22 cellular contexts compared by ENCODE assay signal in the genomic region with DNA sequence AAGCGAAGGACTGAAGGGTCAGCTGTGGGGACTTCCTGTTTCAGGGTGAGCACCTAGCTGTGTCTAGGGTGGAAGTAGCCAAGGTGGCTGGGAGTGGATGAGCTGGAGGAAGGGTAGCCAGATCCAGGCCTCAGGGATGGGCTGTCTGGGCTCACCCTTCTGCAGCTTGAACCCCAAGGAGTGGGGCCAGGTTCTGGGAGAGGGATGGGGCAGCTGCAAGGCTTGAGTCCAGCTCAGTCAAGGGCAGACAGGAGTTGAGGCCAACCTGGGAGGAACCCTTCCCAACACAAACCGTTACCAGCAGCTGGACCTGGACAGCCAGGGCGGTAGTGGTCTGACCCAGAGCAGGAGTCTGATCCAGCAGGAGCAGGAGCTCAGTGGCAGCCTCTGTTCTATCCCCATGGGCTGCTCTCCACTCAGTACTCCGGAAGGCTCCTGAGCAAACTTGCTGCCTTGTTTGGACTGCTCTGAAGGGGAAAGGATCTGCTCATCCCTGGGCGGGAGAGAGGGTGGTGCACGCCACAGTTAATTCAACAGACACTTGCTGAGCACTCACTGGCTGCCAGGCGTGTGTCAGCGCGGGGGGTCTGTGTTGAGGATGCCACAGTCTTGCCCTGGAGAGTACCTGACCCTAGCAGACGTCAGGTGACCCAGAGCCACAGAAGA. TPM values are rescaled to one million over a fixed set of nuclear protein-coding genes. Genes with fewer than 3 reads are reported as not detected.
DNase-seq lines count a peak whose midpoint lies in the region; ATAC-seq, FAIRE-seq and TF ChIP-seq lines count a peak whose summit lies in the region.
"Had no signal": no experiment of that assay in that cellular context is flagged by ENCODE, and none has a peak within 500 bp of the region (broad histone marks: within the 10 kb centered on the region; RNA-seq: fewer than 3 reads in every experiment).

No MANE protein-coding gene starts in this region.

- no peak for FAIRE-seq in H1 (lab: Jason Lieb, UNC)
- FAIRE-seq: A549, GM12891, GM18507, RCC 7860 had no signal

- peaks cover 35% of the 10 kb centered on the region for H3K27me3 Mint-ChIP-seq in osteocyte (ENCODE audit: unreplicated experiment)

- H3K4me3 Mint-ChIP-seq in osteocyte (ENCODE audit: unreplicated experiment): no peak overlapping the region
- H3K4me3 Mint-ChIP-seq: GM23338, HFFc6, IgD-negative memory B cell had no signal

- DNase-seq in right atrium auricular region (ENCODE audit: low spot score) (peak; percentile 55), right cardiac atrium (no peak), H1 (ENCODE audit: low read depth in 1 of 2, low spot score in 2 of 2) (peak in 1 of 2 experiments; percentile 41), osteocyte (ENCODE audit: extremely low spot score, unreplicated experiment) (peak; percentile 75), vagina (ENCODE audit: extremely low spot score in 2 of 2) (peak; percentile 80 to 88), NCI-H1105 treated with DMSO at 0.1 percent for 48 hours (lab: John Stamatoyannopoulos, UW) (no peak), hepatocyte (ENCODE audit: low spot score) (no peak)
- DNase-seq: C1 segment of cervical spinal cord, DMS 273 treated with DMSO at 0.1 percent for 48 hours, GF-D8, HFFc6, NCI-H1105, NCI-H1930, NCI-H69, SHP77 treated with DMSO at 0.1 percent for 48 hours had no signal

- 66% methylated on average over 10 of the region's 10 CpGs for WGBS in right cardiac atrium
- 81% methylated on average over 10 of the region's 10 CpGs; no CpG with 5 or more reads in 1 of the 2 experiments for WGBS in H1 (ENCODE audit: extremely low coverage in 1 of 2, insufficient coverage in 1 of 2, insufficient read length in 1 of 2, insufficient replicate concordance in 2 of 2, low coverage in 1 of 2, low lambda C conversion rate in 2 of 2, missing lambda C conversion rate in 1 of 2), 2 experiments
- 74% methylated on average over 10 of the region's 10 CpGs for WGBS in hepatocyte (ENCODE audit: low lambda C conversion rate, missing lambda C conversion rate)

- H3K4me3 ChIP-seq in right atrium auricular region (no peak overlapping the region), right cardiac atrium (ENCODE audit: low read length) (no peak overlapping the region), H1 (ENCODE audit: extremely low read depth in 1 of 4, insufficient read depth in 2 of 4, low read depth in 3 of 4, low read length in 4 of 4) (no peak overlapping the region), vagina (no peak overlapping the region), hepatocyte (no peak overlapping the region)
- H3K4me3 ChIP-seq: A549, GM23338 had no signal

- H3K23me2 ChIP-seq in H1 (ENCODE audit: low read depth, low read length): peaks cover 5% of the 10 kb centered on the region; the same call in 1 of the 2 replicates

- no peak overlapping the region for H3K27ac Mint-ChIP-seq in osteocyte (ENCODE audit: unreplicated experiment)
- H3K27ac Mint-ChIP-seq: GM23338, HFFc6, IgD-negative memory B cell had no signal

- H3K9me2 ChIP-seq in hepatocyte (replicated peaks; ENCODE audit: insufficient read depth): no peaks in the 10 kb centered on the region

- intact Hi-C loops in right cardiac atrium (cut with DNase I) (loop anchor here in 3 of 4 donors (10.0 kb wide), 3 partner anchors 92 to 282 kb away; a partner anchor contains a TSS), vagina (cut with DNase I) (no loop called here)

- H4K20me1 ChIP-seq in H1 (replicated peaks in 1 of 2; ENCODE audit: control insufficient read depth in 1 of 2, insufficient read depth in 2 of 2, low read length in 2 of 2): peaks cover 0 to 5% of the 10 kb centered on the region in 2 experiments
- H4K20me1 ChIP-seq in hepatocyte (ENCODE audit: insufficient read depth, poor library complexity, severe bottlenecking): no peaks in the 10 kb centered on the region

- no peak overlapping the region for H3K18ac ChIP-seq in H1 (ENCODE audit: extremely low read depth, low read length)

- peaks cover 11% of the 10 kb centered on the region for H3K4me1 Mint-ChIP-seq in osteocyte (ENCODE audit: unreplicated experiment)

- H3K9ac ChIP-seq in H1 (replicated peaks in 1 of 4; ENCODE audit: extremely low read depth in 1 of 4, low read depth in 3 of 4, low read length in 3 of 4): no peak overlapping the region

- POLR2A ChIA-PET in H1 (lab: Charles Lee; ENCODE audit: partially characterized antibody): interaction anchor here (0.8 to 1.2 kb wide), 4 partner anchors 9 to 137 kb away, joined by 3 read pairs; no protein-coding TSS in a partner anchor

- H3K23ac ChIP-seq in H1 (ENCODE audit: insufficient read length): no peak overlapping the region

- no peaks in the 10 kb centered on the region for H3K79me1 ChIP-seq in H1 (ENCODE audit: low read depth, low read length)

- no peak overlapping the region for H3K4ac ChIP-seq in H1 (replicated peaks; ENCODE audit: insufficient read length, low read depth, low read length)

- TF ChIP-seq POLR2A in H1 (IDR thresholded peaks at IDR 0.05; ENCODE audit: control extremely low read depth in 1 of 2, low read depth in 2 of 2, low read length in 2 of 2): no peak
- no peak for TF ChIP-seq POLR2A in vagina (IDR thresholded peaks at IDR 0.05)

- no peak for TF ChIP-seq EP300 in H1 (IDR thresholded peaks at IDR 0.05; ENCODE audit: borderline replicate concordance in 1 of 2, low read depth in 2 of 2, low read length in 2 of 2)

- H3K36me3 ChIP-seq in right atrium auricular region (no peaks in the 10 kb centered on the region), H1 (ENCODE audit: control insufficient read depth in 2 of 4, insufficient read depth in 4 of 4, low read length in 3 of 4) (no peaks in the 10 kb centered on the region), vagina (no peaks in the 10 kb centered on the region), hepatocyte (replicated peaks; ENCODE audit: insufficient read depth, low read depth) (no peaks in the 10 kb centered on the region)

- no peak overlapping the region for H3K56ac ChIP-seq in H1 (replicated peaks; ENCODE audit: insufficient read length, low read depth, low read length)

- H4K91ac ChIP-seq in H1 (replicated peaks; ENCODE audit: insufficient read length, low read length): peak overlapping the region; percentile 30

- no peaks in the 10 kb centered on the region for H3K36me3 Mint-ChIP-seq in osteocyte (ENCODE audit: unreplicated experiment)

- H3K27ac ChIP-seq in right atrium auricular region (no peak overlapping the region), right cardiac atrium (ENCODE audit: low read length) (no peak overlapping the region), H1 (ENCODE audit: low read depth, low read length) (no peak overlapping the region), vagina (no peak overlapping the region), hepatocyte (no peak overlapping the region)
- H3K27ac ChIP-seq: A549 had no signal

- no peak overlapping the region for H2BK5ac ChIP-seq in H1 (ENCODE audit: low read depth, low read length)

- TF ChIP-seq CTCF in right atrium auricular region (IDR thresholded peaks at IDR 0.05): no peak
- no peak for TF ChIP-seq CTCF in H1 (IDR thresholded peaks at IDR 0.05; ENCODE audit: control extremely low read depth in 1 of 3, insufficient read depth in 1 of 3, low read depth in 1 of 3, low read length in 3 of 3)
- no peak for TF ChIP-seq CTCF in osteocyte (IDR thresholded peaks at IDR 0.05)
- TF ChIP-seq CTCF in vagina (IDR thresholded peaks at IDR 0.05): no peak
- TF ChIP-seq CTCF in hepatocyte (IDR thresholded peaks at IDR 0.05; ENCODE audit: poor library complexity): no peak

- H3K4me1 ChIP-seq in right atrium auricular region: peaks cover 0 to 10% of the 10 kb centered on the region in 2 donors
- no peaks in the 10 kb centered on the region for H3K4me1 ChIP-seq in right cardiac atrium (ENCODE audit: control insufficient read depth, insufficient read depth, low read length)
- H3K4me1 ChIP-seq in H1 (replicated peaks in 1 of 4; ENCODE audit: control insufficient read depth in 3 of 4, insufficient read depth in 4 of 4, low read length in 3 of 4): peaks cover 0 to 7% (median under 1%) of the 10 kb centered on the region in 4 experiments; a peak in 3 of 7 replicates
- peaks cover 10% of the 10 kb centered on the region for H3K4me1 ChIP-seq in vagina
- peaks cover 8% of the 10 kb centered on the region for H3K4me1 ChIP-seq in hepatocyte (ENCODE audit: insufficient read depth)

- no peak overlapping the region for H2BK20ac ChIP-seq in H1 (ENCODE audit: low read length)

- H3K27me3 ChIP-seq in right atrium auricular region (no peaks in the 10 kb centered on the region), right cardiac atrium (ENCODE audit: control insufficient read depth, insufficient read depth) (no peaks in the 10 kb centered on the region), H1 (replicated peaks in 1 of 4; ENCODE audit: control insufficient read depth in 3 of 4, extremely low read depth in 1 of 4, insufficient read depth in 3 of 4, low read length in 3 of 4) (no peaks in the 10 kb centered on the region; a peak in 2 of 7 replicates), vagina (no peaks in the 10 kb centered on the region), hepatocyte (no peaks in the 10 kb centered on the region)

- H3K79me2 ChIP-seq in H1 (ENCODE audit: control insufficient read depth in 1 of 2, insufficient read depth in 2 of 2, low read length in 2 of 2) (no peaks in the 10 kb centered on the region), hepatocyte (no peaks in the 10 kb centered on the region)

- H3K9me3 Mint-ChIP-seq in osteocyte (ENCODE audit: unreplicated experiment): no peaks in the 10 kb centered on the region
- H3K9me3 Mint-ChIP-seq: GM23338, HFFc6 had no signal

- H2BK12ac ChIP-seq in H1 (ENCODE audit: low read depth, low read length): no peak overlapping the region

- H3K9me3 ChIP-seq in right atrium auricular region: no peaks in the 10 kb centered on the region
- no peaks in the 10 kb centered on the region for H3K9me3 ChIP-seq in right cardiac atrium (ENCODE audit: control insufficient read depth, low read length)
- no peaks in the 10 kb centered on the region for H3K9me3 ChIP-seq in H1 (ENCODE audit: insufficient read depth in 2 of 2, low read depth in 1 of 2, low read length in 1 of 2)
- H3K9me3 ChIP-seq in vagina: no peaks in the 10 kb centered on the region
- H3K9me3 ChIP-seq in hepatocyte (ENCODE audit: low read depth): no peaks in the 10 kb centered on the region
- H3K9me3 ChIP-seq: A549 had no signal

- H4K5ac ChIP-seq in H1 (ENCODE audit: insufficient read length, low read depth, low read length): no peak overlapping the region

- H2BK15ac ChIP-seq in H1 (ENCODE audit: low read length): 0 out of 2 replicates have a peak overlapping the region, but pooled peaks have one; percentile 61

- TF ChIP-seq RAD21 in H1 (IDR thresholded peaks at IDR 0.05 in 1 of 2, conservative IDR thresholded peaks at IDR 0.05 in 1 of 2; ENCODE audit: low read depth in 2 of 2, low read length in 2 of 2): no peak

- no peak overlapping the region for H4K8ac ChIP-seq in H1 (ENCODE audit: extremely low read depth, insufficient read depth, low read length)

- H3K14ac ChIP-seq in H1 (ENCODE audit: insufficient read length): no peak overlapping the region

- no peak for ATAC-seq in right cardiac atrium
- ATAC-seq in HG02678 (IDR thresholded peaks at IDR 0.05; ENCODE audit: unreplicated experiment): no peak
- ATAC-seq: A549, GM23338 had no signal

- H2BK120ac ChIP-seq in H1 (replicated peaks; ENCODE audit: low read depth, low read length): no peak overlapping the region

- no peak overlapping the region for H2AK5ac ChIP-seq in H1 (ENCODE audit: low read depth, low read length)

- H2AFZ ChIP-seq in H1 (ENCODE audit: low read length): no peak overlapping the region
- no peak overlapping the region for H2AFZ ChIP-seq in hepatocyte
- H2AFZ ChIP-seq: GM23338 had no signal

- CTCF ChIA-PET in H1 (lab: Charles Lee; ENCODE audit: partially characterized antibody): interaction anchor here (0.7 to 13.3 kb wide), 21 partner anchors 8 to 632 kb away, joined by 3 to 336 read pairs (median 4); a partner anchor contains a TSS

- no peak overlapping the region for H3K4me2 ChIP-seq in H1 (ENCODE audit: insufficient read depth in 1 of 2, low read depth in 2 of 2, low read length in 2 of 2)
- H3K4me2 ChIP-seq in hepatocyte: no peak overlapping the region
- H3K4me2 ChIP-seq: A549, GM23338 had no signal

RNA-seq across cellular contexts. Expression of a gene that starts 53.8 kb away (rescaled TPM):
- total RNA-seq in right atrium auricular region (1 to 10 TPM; 2.0 to 7.2 TPM), right cardiac atrium (1 to 10 TPM in 3 of 4 donors, under 1 TPM in 1; 0.74 to 2.9 (median 1.8) TPM), osteocyte (11.3 and 14.0 TPM in 2 replicates), vagina (48.9 TPM), hepatocyte (43.3 and 52.1 TPM in 2 replicates)
- polyA plus RNA-seq in right cardiac atrium (4.3 TPM), H1 (2011; rRNA removed) (2,050 and 2,479 TPM in 2 replicates), hepatocyte (117 and 156 TPM in 2 replicates)
- total RNA-seq in H1 (2021; fragmentation: NEBNext Ultra II Directional; extraction: Animal tissue kit (Norgen Biotek cat#: 25700)): 259 and 286 TPM in 2 replicates
- 1,448 TPM for polyA plus RNA-seq in H1 (2011; cell fraction: cytosol; rRNA removed)
- 660 TPM for polyA plus RNA-seq in H1 (2011; cell fraction: nucleus; rRNA removed)
- 327 to 599 TPM (median 496 TPM) in 4 replicates for polyA plus RNA-seq in H1 (2012, experiment 1 of 2)
- polyA plus RNA-seq in H1 (2012, experiment 2 of 2): 595 TPM
- polyA plus RNA-seq in H1 (2013, experiment 1 of 2): 909 TPM
- polyA plus RNA-seq in H1 (2013, experiment 2 of 2): 1,095 TPM
- polyA minus RNA-seq in H1 (2011; rRNA and poly(A)+ RNA removed): 708 and 816 TPM in 2 replicates
- polyA minus RNA-seq in H1 (2011; cell fraction: cytosol; rRNA and poly(A)+ RNA removed): 233 TPM
- polyA minus RNA-seq in H1 (2011; cell fraction: nucleus; rRNA and poly(A)+ RNA removed): 264 TPM
- polyA plus RNA-seq: IgD-negative memory B cell had no signal

Comparison
In these comparisons a context has a peak if more than half of its experiments do, and no peak if none do; other contexts are left out.
1. DNase-seq: peak in right atrium auricular region (single experiment), osteocyte (single experiment) and vagina (2 of 2); none in right cardiac atrium (0 of 3), NCI-H1105 treated with DMSO at 0.1 percent for 48 hours (single experiment) and hepatocyte (single experiment).